ENCODE assay signal across 8 cellular contexts in genomic region chr3:70982700-70983140, GRCh38.
DNase-seq lines count a peak whose midpoint lies in the region; ATAC-seq and TF ChIP-seq lines count a peak whose summit lies in the region.

No MANE protein-coding gene starts in this region.

- no peaks in the 10 kb centered on the region for H3K9me3 ChIP-seq in effector memory CD4-positive, alpha-beta T cell (ENCODE audit: control insufficient read depth, low read length)
- H3K9me3 ChIP-seq in lung (ENCODE audit: control insufficient read depth in 2 of 2, insufficient read depth in 1 of 2, low read length in 1 of 2) = no peaks in the 10 kb centered on the region
- no peaks in the 10 kb centered on the region for H3K9me3 ChIP-seq in tibial artery

- H3K4me1 ChIP-seq in effector memory CD4-positive, alpha-beta T cell (ENCODE audit: control insufficient read depth, insufficient read depth, low read length, poor library complexity, severe bottlenecking) = peaks cover 11% of the 10 kb centered on the region
- H3K4me1 ChIP-seq in lung (ENCODE audit: control insufficient read depth in 2 of 2, insufficient read depth in 2 of 2, low read length in 2 of 2) (peaks cover 4 to 20% of the 10 kb centered on the region in 2 donors), tibial artery (peaks cover 0 to 80% (median 59%) of the 10 kb centered on the region in 4 donors)

- H3K27ac ChIP-seq in effector memory CD4-positive, alpha-beta T cell (ENCODE audit: insufficient read depth, low read length, poor library complexity, severe bottlenecking) = peak overlapping the region; percentile 44
- H3K27ac ChIP-seq in lung (ENCODE audit: low read depth in 1 of 2, low read length in 1 of 2) (peak overlapping the region; percentile 39 to 94), tibial artery (peak overlapping the region; percentile 78 to 90)

- 49 to 80% methylated on average over 6 of the region's 6 CpGs for WGBS in lung, 2 donors

- peaks cover 57% of the 10 kb centered on the region for H3K36me3 ChIP-seq in effector memory CD4-positive, alpha-beta T cell (ENCODE audit: control insufficient read depth, insufficient read depth, low read length)
- H3K36me3 ChIP-seq in lung (ENCODE audit: control insufficient read depth in 2 of 2, insufficient read depth in 2 of 2, low read length in 2 of 2) (peaks cover 17 to 28% of the 10 kb centered on the region in 2 donors), tibial artery (peaks cover 8 to 26% (median 23%) of the 10 kb centered on the region in 3 donors)

- ATAC-seq in HG02571 (IDR thresholded peaks at IDR 0.05; ENCODE audit: unreplicated experiment) (peak; percentile 79), SK-N-SH treated with all-trans-retinoic acid at 6 μM for 48 hours (peak; percentile 96), lung (ENCODE audit: insufficient read depth, low FRiP score) (peak; percentile 61)

- H3K27me3 ChIP-seq in effector memory CD4-positive, alpha-beta T cell (replicated peaks; ENCODE audit: control insufficient read depth, insufficient read depth, low read length, poor library complexity, severe bottlenecking) = no peaks in the 10 kb centered on the region
- H3K27me3 ChIP-seq in lung (ENCODE audit: control insufficient read depth, insufficient read depth) (no peaks in the 10 kb centered on the region), tibial artery (no peaks in the 10 kb centered on the region)

- intact Hi-C loops in tibial artery (cut with DNase I; ENCODE audit: low total_unique reads) = no loop called here

- DNase-seq in GM04504 (ENCODE audit: low read depth) (peak; percentile 58), lung (ENCODE audit: low spot score) (no peak), tibial artery (peak; percentile 53 to 82), NCI-H187 treated with DMSO at 0.1 percent for 48 hours (lab: John Stamatoyannopoulos, UW) (no peak), SHP77 treated with DMSO at 0.1 percent for 48 hours (lab: John Stamatoyannopoulos, UW) (no peak)
- peak in 1 of 3 donors; percentile 7 for DNase-seq in effector memory CD4-positive, alpha-beta T cell

- no peak overlapping the region for H3K4me3 ChIP-seq in effector memory CD4-positive, alpha-beta T cell (ENCODE audit: insufficient read depth, low read depth, low read length, poor library complexity, severe bottlenecking)
- H3K4me3 ChIP-seq in lung (no peak overlapping the region), tibial artery (peak overlapping the region; percentile 4 to 15)

- TF ChIP-seq CTCF in lung (IDR thresholded peaks at IDR 0.05; ENCODE audit: control extremely low read depth, extremely low read depth) = no peak
- no peak for TF ChIP-seq CTCF in tibial artery (IDR thresholded peaks at IDR 0.05)

TF ChIP-seq in SK-N-SH treated with all-trans-retinoic acid at 6 μM for 48 hours, 23 proteins besides CTCF, POLR2A, EP300 and RAD21:
- TF ChIP-seq RARB (CRISPR knock-in tag; IDR thresholded peaks at IDR 0.05) (no peak), CSRNP3 (CRISPR knock-in tag; IDR thresholded peaks at IDR 0.05) (no peak), CSDC2 (CRISPR knock-in tag; IDR thresholded peaks at IDR 0.05) (no peak), ISL1 (CRISPR knock-in tag; IDR thresholded peaks at IDR 0.05) (0 out of 2 replicates have a peak, but pooled peaks have one; percentile 3), ZFP3 (CRISPR knock-in tag; IDR thresholded peaks at IDR 0.05) (0 out of 2 replicates have a peak, but pooled peaks have one; percentile 17), PATZ1 (CRISPR knock-in tag; IDR thresholded peaks at IDR 0.05; ENCODE audit: borderline replicate concordance) (peak; percentile 11; the same call in 1 of the 2 replicates)

Comparison
In these comparisons a context has a peak if more than half of its experiments do, and no peak if none do; other contexts are left out.
1. DNase-seq: peak in GM04504 (single experiment) and tibial artery (2 of 2); none in lung (single experiment), NCI-H187 treated with DMSO at 0.1 percent for 48 hours (single experiment) and SHP77 treated with DMSO at 0.1 percent for 48 hours (single experiment).
2. H3K4me3 ChIP-seq: peak in tibial artery (2 of 2); none in effector memory CD4-positive, alpha-beta T cell (single experiment) and lung (single experiment).
3. Peak in every context shown above with its lines, with median percentiles within 50 percentile points of each other: ATAC-seq and H3K27ac ChIP-seq.